In genomic region chr3:129173725-129174124, GRCh38 we compare ENCODE assay signal across 1 cellular context.
TF ChIP-seq lines count a peak whose summit lies in the region.

No MANE protein-coding gene starts in this region.

TF ChIP-seq in GM12878, 131 proteins besides CTCF, POLR2A, EP300 and RAD21:
- no peak for TF ChIP-seq USF2 (IDR thresholded peaks at IDR 0.05; ENCODE audit: borderline replicate concordance, low read depth, low read length)
- no peak for TF ChIP-seq RELB (IDR thresholded peaks at IDR 0.05; ENCODE audit: low read depth)
- TF ChIP-seq TCF3 (IDR thresholded peaks at IDR 0.05; ENCODE audit: borderline replicate concordance, insufficient read depth, low read depth, low read length), result no peak
- TF ChIP-seq PBX3 (IDR thresholded peaks at IDR 0.05; ENCODE audit: insufficient replicate concordance, low read depth, low read length), result no peak
- no peak for TF ChIP-seq TCF12 (IDR thresholded peaks at IDR 0.05; ENCODE audit: low read depth, low read length)
- TF ChIP-seq POU2F2 (IDR thresholded peaks at IDR 0.05; ENCODE audit: borderline replicate concordance, low read depth, low read length), result no peak
- no peak for TF ChIP-seq E4F1 (IDR thresholded peaks at IDR 0.05; ENCODE audit: borderline replicate concordance, partially characterized antibody)
- TF ChIP-seq NFIC (IDR thresholded peaks at IDR 0.05; ENCODE audit: low read depth, low read length), result no peak
- no peak for TF ChIP-seq KLF5 (IDR thresholded peaks at IDR 0.05; ENCODE audit: partially characterized antibody)
- TF ChIP-seq MTA3 (IDR thresholded peaks at IDR 0.05; ENCODE audit: borderline replicate concordance, low read length), result no peak
- TF ChIP-seq HDGF (IDR thresholded peaks at IDR 0.05), result no peak
- no peak for TF ChIP-seq ATF3 (IDR thresholded peaks at IDR 0.05; ENCODE audit: borderline replicate concordance, extremely low read depth, low read depth, low read length)
- TF ChIP-seq ZBTB33 (IDR thresholded peaks at IDR 0.05), result no peak
- TF ChIP-seq REST (IDR thresholded peaks at IDR 0.05; ENCODE audit: low read depth, low read length), result no peak
